ENCODE assay signal across 1 cellular context in the genomic region with DNA sequence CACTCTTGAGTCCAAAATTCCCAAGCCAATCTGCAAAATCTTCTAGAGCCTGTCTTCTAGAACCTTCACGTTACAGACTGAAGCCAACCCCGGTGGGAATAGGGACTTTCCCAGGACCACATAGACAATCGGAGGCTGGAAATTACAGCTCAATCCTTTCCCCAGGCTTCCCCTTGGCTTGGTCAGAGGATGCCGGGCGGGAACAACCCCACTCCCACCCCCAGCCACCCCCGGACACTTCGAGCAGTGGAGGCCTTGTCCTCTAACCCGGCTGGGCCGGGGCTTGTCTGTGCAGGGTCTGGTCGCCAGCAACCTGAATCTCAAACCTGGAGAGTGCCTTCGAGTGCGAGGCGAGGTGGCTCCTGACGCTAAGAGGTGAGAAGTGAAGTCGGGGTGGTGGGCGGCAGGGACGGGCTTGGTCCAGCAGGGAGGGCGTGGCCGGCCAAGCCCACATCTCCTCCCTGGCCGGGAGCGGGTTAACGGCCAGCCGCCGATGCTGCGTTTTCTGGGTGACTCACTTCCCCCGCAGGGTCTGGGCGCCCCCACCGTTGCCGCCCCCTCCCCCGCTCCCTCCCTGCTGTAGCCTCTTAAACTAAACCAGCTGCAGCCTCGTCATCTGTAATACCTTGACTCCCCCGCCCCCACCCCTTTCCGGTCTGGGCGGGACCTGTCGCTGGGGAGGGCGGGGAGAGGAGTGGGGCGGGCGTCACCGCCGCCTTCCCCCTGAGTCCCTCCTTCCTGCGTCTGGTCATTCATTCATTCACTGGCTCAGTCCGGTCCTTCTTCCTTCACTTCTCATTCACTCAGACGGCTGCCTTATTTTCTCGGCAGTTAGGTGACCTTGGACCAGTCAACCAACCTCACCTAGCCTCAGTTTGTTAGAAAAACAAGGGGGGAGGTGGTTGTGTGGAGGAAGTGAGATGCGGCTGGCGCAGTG.
TF ChIP-seq lines count a peak whose summit lies in the region.

No MANE protein-coding gene starts in this region.

TF ChIP-seq in GM12878, 131 proteins besides CTCF, POLR2A, EP300 and RAD21 (continued from another document and continues in another):
- no peak for TF ChIP-seq E2F4 (IDR thresholded peaks at IDR 0.05; ENCODE audit: low read depth, low read length)
- TF ChIP-seq, protein P1, sequence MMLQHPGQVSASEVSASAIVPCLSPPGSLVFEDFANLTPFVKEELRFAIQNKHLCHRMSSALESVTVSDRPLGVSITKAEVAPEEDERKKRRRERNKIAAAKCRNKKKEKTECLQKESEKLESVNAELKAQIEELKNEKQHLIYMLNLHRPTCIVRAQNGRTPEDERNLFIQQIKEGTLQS (IDR thresholded peaks at IDR 0.05; ENCODE audit: borderline replicate concordance, extremely low read depth, low read depth, low read length): no peak
- peak; percentile 53; the same call in 1 of the 2 replicates for TF ChIP-seq CREM (IDR thresholded peaks at IDR 0.05; ENCODE audit: low read depth)
- TF ChIP-seq, protein P2, sequence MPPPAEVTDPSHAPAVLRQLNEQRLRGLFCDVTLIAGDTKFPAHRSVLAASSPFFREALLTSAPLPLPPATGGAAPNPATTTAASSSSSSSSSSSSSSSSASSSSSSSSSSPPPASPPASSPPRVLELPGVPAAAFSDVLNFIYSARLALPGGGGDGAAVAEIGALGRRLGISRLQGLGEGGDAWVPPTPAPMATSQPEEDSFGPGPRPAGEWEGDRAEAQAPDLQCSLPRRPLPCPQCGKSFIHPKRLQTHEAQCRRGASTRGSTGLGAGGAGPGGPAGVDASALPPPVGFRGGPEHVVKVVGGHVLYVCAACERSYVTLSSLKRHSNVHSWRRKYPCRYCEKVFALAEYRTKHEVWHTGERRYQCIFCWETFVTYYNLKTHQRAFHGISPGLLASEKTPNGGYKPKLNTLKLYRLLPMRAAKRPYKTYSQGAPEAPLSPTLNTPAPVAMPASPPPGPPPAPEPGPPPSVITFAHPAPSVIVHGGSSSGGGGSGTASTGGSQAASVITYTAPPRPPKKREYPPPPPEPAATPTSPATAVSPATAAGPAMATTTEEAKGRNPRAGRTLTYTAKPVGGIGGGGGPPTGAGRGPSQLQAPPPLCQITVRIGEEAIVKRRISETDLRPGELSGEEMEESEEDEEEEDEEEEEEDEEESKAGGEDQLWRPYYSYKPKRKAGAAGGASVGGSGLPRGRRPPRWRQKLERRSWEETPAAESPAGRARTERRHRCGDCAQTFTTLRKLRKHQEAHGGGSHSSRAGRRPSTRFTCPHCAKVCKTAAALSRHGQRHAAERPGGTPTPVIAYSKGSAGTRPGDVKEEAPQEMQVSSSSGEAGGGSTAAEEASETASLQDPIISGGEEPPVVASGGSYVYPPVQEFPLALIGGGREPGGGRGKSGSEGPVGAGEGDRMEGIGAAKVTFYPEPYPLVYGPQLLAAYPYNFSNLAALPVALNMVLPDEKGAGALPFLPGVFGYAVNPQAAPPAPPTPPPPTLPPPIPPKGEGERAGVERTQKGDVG (CRISPR knock-in tag; IDR thresholded peaks at IDR 0.05): no peak
- TF ChIP-seq ZNF274 (IDR thresholded peaks at IDR 0.05; ENCODE audit: insufficient read depth, insufficient read length): no peak
- TF ChIP-seq E2F8 (IDR thresholded peaks at IDR 0.05; ENCODE audit: low read depth, partially characterized antibody): no peak
- TF ChIP-seq FOXK2 (IDR thresholded peaks at IDR 0.05): no peak
- TF ChIP-seq RUNX3 (IDR thresholded peaks at IDR 0.05; ENCODE audit: low read length): peak; percentile 37; the same call in 1 of the 2 replicates
- TF ChIP-seq, protein P3, sequence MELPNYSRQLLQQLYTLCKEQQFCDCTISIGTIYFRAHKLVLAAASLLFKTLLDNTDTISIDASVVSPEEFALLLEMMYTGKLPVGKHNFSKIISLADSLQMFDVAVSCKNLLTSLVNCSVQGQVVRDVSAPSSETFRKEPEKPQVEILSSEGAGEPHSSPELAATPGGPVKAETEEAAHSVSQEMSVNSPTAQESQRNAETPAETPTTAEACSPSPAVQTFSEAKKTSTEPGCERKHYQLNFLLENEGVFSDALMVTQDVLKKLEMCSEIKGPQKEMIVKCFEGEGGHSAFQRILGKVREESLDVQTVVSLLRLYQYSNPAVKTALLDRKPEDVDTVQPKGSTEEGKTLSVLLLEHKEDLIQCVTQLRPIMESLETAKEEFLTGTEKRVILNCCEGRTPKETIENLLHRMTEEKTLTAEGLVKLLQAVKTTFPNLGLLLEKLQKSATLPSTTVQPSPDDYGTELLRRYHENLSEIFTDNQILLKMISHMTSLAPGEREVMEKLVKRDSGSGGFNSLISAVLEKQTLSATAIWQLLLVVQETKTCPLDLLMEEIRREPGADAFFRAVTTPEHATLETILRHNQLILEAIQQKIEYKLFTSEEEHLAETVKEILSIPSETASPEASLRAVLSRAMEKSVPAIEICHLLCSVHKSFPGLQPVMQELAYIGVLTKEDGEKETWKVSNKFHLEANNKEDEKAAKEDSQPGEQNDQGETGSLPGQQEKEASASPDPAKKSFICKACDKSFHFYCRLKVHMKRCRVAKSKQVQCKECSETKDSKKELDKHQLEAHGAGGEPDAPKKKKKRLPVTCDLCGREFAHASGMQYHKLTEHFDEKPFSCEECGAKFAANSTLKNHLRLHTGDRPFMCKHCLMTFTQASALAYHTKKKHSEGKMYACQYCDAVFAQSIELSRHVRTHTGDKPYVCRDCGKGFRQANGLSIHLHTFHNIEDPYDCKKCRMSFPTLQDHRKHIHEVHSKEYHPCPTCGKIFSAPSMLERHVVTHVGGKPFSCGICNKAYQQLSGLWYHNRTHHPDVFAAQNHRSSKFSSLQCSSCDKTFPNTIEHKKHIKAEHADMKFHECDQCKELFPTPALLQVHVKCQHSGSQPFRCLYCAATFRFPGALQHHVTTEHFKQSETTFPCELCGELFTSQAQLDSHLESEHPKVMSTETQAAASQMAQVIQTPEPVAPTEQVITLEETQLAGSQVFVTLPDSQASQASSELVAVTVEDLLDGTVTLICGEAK (IDR thresholded peaks at IDR 0.05; ENCODE audit: borderline replicate concordance): no peak
- no peak for TF ChIP-seq TBL1XR1 (IDR thresholded peaks at IDR 0.05; ENCODE audit: low read depth, low read length)
- no peak for TF ChIP-seq CHD4 (IDR thresholded peaks at IDR 0.05)
- TF ChIP-seq CBX5 (IDR thresholded peaks at IDR 0.05; ENCODE audit: low read depth): no peak
- TF ChIP-seq, protein P4, sequence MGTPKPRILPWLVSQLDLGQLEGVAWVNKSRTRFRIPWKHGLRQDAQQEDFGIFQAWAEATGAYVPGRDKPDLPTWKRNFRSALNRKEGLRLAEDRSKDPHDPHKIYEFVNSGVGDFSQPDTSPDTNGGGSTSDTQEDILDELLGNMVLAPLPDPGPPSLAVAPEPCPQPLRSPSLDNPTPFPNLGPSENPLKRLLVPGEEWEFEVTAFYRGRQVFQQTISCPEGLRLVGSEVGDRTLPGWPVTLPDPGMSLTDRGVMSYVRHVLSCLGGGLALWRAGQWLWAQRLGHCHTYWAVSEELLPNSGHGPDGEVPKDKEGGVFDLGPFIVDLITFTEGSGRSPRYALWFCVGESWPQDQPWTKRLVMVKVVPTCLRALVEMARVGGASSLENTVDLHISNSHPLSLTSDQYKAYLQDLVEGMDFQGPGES (IDR thresholded peaks at IDR 0.05): no peak
- no peak for TF ChIP-seq CBFB (IDR thresholded peaks at IDR 0.05; ENCODE audit: low read depth)
- no peak; the same call in 1 of the 2 replicates for TF ChIP-seq EED (IDR thresholded peaks at IDR 0.05; ENCODE audit: low read depth)
- no peak for TF ChIP-seq KAT2A (conservative IDR thresholded peaks at IDR 0.05; ENCODE audit: control insufficient read depth, low read depth, low read length)
- TF ChIP-seq RBBP5 (conservative IDR thresholded peaks at IDR 0.05): no peak
- no peak for TF ChIP-seq JUND (IDR thresholded peaks at IDR 0.05; ENCODE audit: low read depth, low read length)
- peak; percentile 78; the same call in 1 of the 2 replicates for TF ChIP-seq GATAD2B (conservative IDR thresholded peaks at IDR 0.05; ENCODE audit: low read depth)
- peak; percentile 48; the same call in 1 of the 2 replicates for TF ChIP-seq PML (IDR thresholded peaks at IDR 0.05; ENCODE audit: low read length)
- TF ChIP-seq MTA3 (IDR thresholded peaks at IDR 0.05; ENCODE audit: borderline replicate concordance, low read length): no peak; the same call in 1 of the 2 replicates
- TF ChIP-seq IRF5 (IDR thresholded peaks at IDR 0.05; ENCODE audit: borderline replicate concordance): no peak
- no peak for TF ChIP-seq HDAC6 (IDR thresholded peaks at IDR 0.05; ENCODE audit: unreplicated experiment)
- TF ChIP-seq TCF3 (IDR thresholded peaks at IDR 0.05; ENCODE audit: borderline replicate concordance, insufficient read depth, low read depth, low read length): peak; percentile 60; the same call in 1 of the 2 replicates
- TF ChIP-seq EGR1 (IDR thresholded peaks at IDR 0.05; ENCODE audit: borderline replicate concordance in 1 of 2, low read depth in 2 of 2, low read length in 2 of 2): peak in 1 of 2 experiments; percentile 84; a peak in 2 of 3 replicates
- TF ChIP-seq RB1 (IDR thresholded peaks at IDR 0.05; ENCODE audit: borderline replicate concordance): no peak; the same call in 1 of the 2 replicates
- no peak for TF ChIP-seq TARDBP (IDR thresholded peaks at IDR 0.05; ENCODE audit: borderline replicate concordance)
- no peak for TF ChIP-seq SMC3 (IDR thresholded peaks at IDR 0.05; ENCODE audit: borderline replicate concordance, low read length)
- TF ChIP-seq SUZ12 (IDR thresholded peaks at IDR 0.05; ENCODE audit: unreplicated experiment): no peak
- TF ChIP-seq ESRRA (IDR thresholded peaks at IDR 0.05; ENCODE audit: low read length): no peak
- TF ChIP-seq ZBTB11 (CRISPR knock-in tag; IDR thresholded peaks at IDR 0.05): no peak
- no peak for TF ChIP-seq BMI1 (IDR thresholded peaks at IDR 0.05; ENCODE audit: borderline replicate concordance)
- no peak for TF ChIP-seq JUNB (IDR thresholded peaks at IDR 0.05)
- no peak for TF ChIP-seq NRF1 (conservative IDR thresholded peaks at IDR 0.05; ENCODE audit: low read depth, low read length)
- peak; percentile 84 for TF ChIP-seq CREB1 (IDR thresholded peaks at IDR 0.05; ENCODE audit: low read depth)
- TF ChIP-seq RFX5 (IDR thresholded peaks at IDR 0.05; ENCODE audit: low read depth, low read length): no peak
- peak; percentile 42 for TF ChIP-seq RELA (IDR thresholded peaks at IDR 0.05; ENCODE audit: borderline replicate concordance, partially characterized antibody)
- no peak for TF ChIP-seq ZBED1 (IDR thresholded peaks at IDR 0.05; ENCODE audit: borderline replicate concordance)
